In genomic region chr2:96114903-96115581, GRCh38 we compare ENCODE assay signal across 2 cellular contexts.
TF ChIP-seq lines count a peak whose summit lies in the region.

No MANE protein-coding gene starts in this region.

TF ChIP-seq in liver, 16 proteins besides CTCF, POLR2A, EP300 and RAD21:
- TF ChIP-seq NR2F2 (IDR thresholded peaks at IDR 0.05), result no peak
- no peak for TF ChIP-seq JUND (IDR thresholded peaks at IDR 0.05)
- no peak for TF ChIP-seq FOXA1 (IDR thresholded peaks at IDR 0.05)
- TF ChIP-seq FOXA2 (IDR thresholded peaks at IDR 0.05), result no peak
- no peak for TF ChIP-seq ATF3 (IDR thresholded peaks at IDR 0.05)
- TF ChIP-seq TAF1 (conservative IDR thresholded peaks at IDR 0.05), result no peak
- TF ChIP-seq SP1 (IDR thresholded peaks at IDR 0.05), result no peak
- TF ChIP-seq EGR1 (IDR thresholded peaks at IDR 0.05; ENCODE audit: low read depth in 2 of 2), result no peak
- no peak for TF ChIP-seq ZBTB33 (IDR thresholded peaks at IDR 0.05)
- TF ChIP-seq HNF4G (IDR thresholded peaks at IDR 0.05), result no peak
- TF ChIP-seq, protein P1, sequence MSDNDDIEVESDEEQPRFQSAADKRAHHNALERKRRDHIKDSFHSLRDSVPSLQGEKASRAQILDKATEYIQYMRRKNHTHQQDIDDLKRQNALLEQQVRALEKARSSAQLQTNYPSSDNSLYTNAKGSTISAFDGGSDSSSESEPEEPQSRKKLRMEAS (IDR thresholded peaks at IDR 0.05), result no peak

TF ChIP-seq in HepG2, 621 proteins besides CTCF, POLR2A, EP300 and RAD21:
- TF ChIP-seq ZNF879 (CRISPR knock-in tag; IDR thresholded peaks at IDR 0.05) (no peak), ZNF329 (CRISPR knock-in tag; IDR thresholded peaks at IDR 0.05; ENCODE audit: low read depth) (no peak), SRY (CRISPR knock-in tag; IDR thresholded peaks at IDR 0.05) (no peak), GMEB1 (CRISPR knock-in tag; IDR thresholded peaks at IDR 0.05; ENCODE audit: borderline replicate concordance) (no peak), RBM39 (IDR thresholded peaks at IDR 0.05; ENCODE audit: low read depth, low read length, poor library complexity, severe bottlenecking) (no peak), ZNF225 (CRISPR knock-in tag; IDR thresholded peaks at IDR 0.05) (no peak), ZNF570 (CRISPR knock-in tag; IDR thresholded peaks at IDR 0.05; ENCODE audit: borderline replicate concordance) (no peak), ZBTB2 (CRISPR knock-in tag; IDR thresholded peaks at IDR 0.05; ENCODE audit: low read depth) (no peak), GPBP1L1 (CRISPR knock-in tag; IDR thresholded peaks at IDR 0.05) (no peak), PBX3 (CRISPR knock-in tag; IDR thresholded peaks at IDR 0.05; ENCODE audit: borderline replicate concordance) (no peak), ZNF572 (CRISPR knock-in tag; IDR thresholded peaks at IDR 0.05) (no peak), KLF13 (CRISPR knock-in tag; IDR thresholded peaks at IDR 0.05) (no peak), ZNF12 (CRISPR knock-in tag; IDR thresholded peaks at IDR 0.05) (no peak), ZNF431 (CRISPR knock-in tag; IDR thresholded peaks at IDR 0.05; ENCODE audit: borderline replicate concordance, low read depth) (no peak)
- TF ChIP-seq, protein P2, sequence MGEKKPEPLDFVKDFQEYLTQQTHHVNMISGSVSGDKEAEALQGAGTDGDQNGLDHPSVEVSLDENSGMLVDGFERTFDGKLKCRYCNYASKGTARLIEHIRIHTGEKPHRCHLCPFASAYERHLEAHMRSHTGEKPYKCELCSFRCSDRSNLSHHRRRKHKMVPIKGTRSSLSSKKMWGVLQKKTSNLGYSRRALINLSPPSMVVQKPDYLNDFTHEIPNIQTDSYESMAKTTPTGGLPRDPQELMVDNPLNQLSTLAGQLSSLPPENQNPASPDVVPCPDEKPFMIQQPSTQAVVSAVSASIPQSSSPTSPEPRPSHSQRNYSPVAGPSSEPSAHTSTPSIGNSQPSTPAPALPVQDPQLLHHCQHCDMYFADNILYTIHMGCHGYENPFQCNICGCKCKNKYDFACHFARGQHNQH (CRISPR knock-in tag; IDR thresholded peaks at IDR 0.05), result no peak
TF ChIP-seq in HepG2: peak in this region for 0.
